Comparison of ENCODE assay signal across 1 cellular context in genomic region chr14:24114536-24115450, GRCh38.
TF ChIP-seq lines count a peak whose summit lies in the region.

DCAF11 (plus strand) TSS chr14:24114777; CDS start chr14:24115595, 818 bp downstream.
NRL (minus strand) TSS chr14:24114949; CDS start chr14:24082848, 32,101 bp downstream.

TF ChIP-seq in IMR-90, 13 proteins besides CTCF, POLR2A, EP300 and RAD21 (continued from another document):
- TF ChIP-seq ELK1 (IDR thresholded peaks at IDR 0.05; ENCODE audit: borderline replicate concordance, low read depth, low read length) (no peak), CEBPB (IDR thresholded peaks at IDR 0.05; ENCODE audit: low read depth, low read length) (peak; percentile 81), CHD1 (IDR thresholded peaks at IDR 0.05; ENCODE audit: low read depth, low read length) (no peak), RFX5 (IDR thresholded peaks at IDR 0.05; ENCODE audit: low read depth, low read length) (peak; percentile 4; the same call in 1 of the 2 replicates)
TF ChIP-seq in IMR-90: peak in this region for 8.
